ENCODE assay signal across 14 cellular contexts in genomic region chr18:72869786-72870185, GRCh38. TPM values are rescaled to one million over a fixed set of nuclear protein-coding genes. Genes with fewer than 3 reads are reported as not detected.
DNase-seq lines count a peak whose midpoint lies in the region; ATAC-seq, FAIRE-seq and TF ChIP-seq lines count a peak whose summit lies in the region.
"Had no signal": no experiment of that assay in that cellular context is flagged by ENCODE, and none has a peak within 500 bp of the region (broad histone marks: within the 10 kb centered on the region; RNA-seq: fewer than 3 reads in every experiment).

No MANE protein-coding gene starts in this region.

- peak overlapping the region; percentile 35; the same call in 1 of the 2 replicates for H3K18ac ChIP-seq in H1 (ENCODE audit: extremely low read depth, low read length)

- DNase-seq in GM10248 (ENCODE audit: extremely low spot score) = peak; percentile 40
- no peak for DNase-seq in H1 (ENCODE audit: low read depth in 1 of 2, low spot score in 2 of 2)
- no peak for DNase-seq in neural crest cell (ENCODE audit: low read depth, low spot score)
- DNase-seq in colonic mucosa = no peak
- no peak for DNase-seq in NCI-H446 treated with DMSO at 0.1 percent for 48 hours (lab: John Stamatoyannopoulos, UW)
- DNase-seq in aorta = no peak
- DNase-seq: activated gamma-delta T cell treated with Interleukin-2 at 50 U/mL for 16 hours; CD8-positive, alpha-beta memory T cell; cortex of kidney; uterus had no signal

- no peaks in the 10 kb centered on the region for H3K79me1 ChIP-seq in H1 (ENCODE audit: low read depth, low read length)

- no peaks in the 10 kb centered on the region for H3K9me3 Mint-ChIP-seq in neural crest cell

- H3K56ac ChIP-seq in H1 (replicated peaks; ENCODE audit: insufficient read length, low read depth, low read length) = no peak overlapping the region

- H2BK5ac ChIP-seq in H1 (ENCODE audit: low read depth, low read length) = no peak overlapping the region

- TF ChIP-seq RAD21 in H1 (IDR thresholded peaks at IDR 0.05 in 1 of 2, conservative IDR thresholded peaks at IDR 0.05 in 1 of 2; ENCODE audit: low read depth in 2 of 2, low read length in 2 of 2) = peak; percentile 26 to 40; a peak in 3 of 4 replicates

- 7% methylated on average over 16 of the region's 17 CpGs; no CpG with 5 or more reads in 1 of the 2 experiments for WGBS in H1 (ENCODE audit: extremely low coverage in 1 of 2, insufficient coverage in 1 of 2, insufficient read length in 1 of 2, insufficient replicate concordance in 2 of 2, low coverage in 1 of 2, low lambda C conversion rate in 2 of 2, missing lambda C conversion rate in 1 of 2), 2 experiments
- WGBS in aorta, 2 donors = 10% methylated on average over 17 of the region's 17 CpGs

- intact Hi-C loops in colonic mucosa (cut with DNase I) = no loop called here
- intact Hi-C loops in aorta (cut with DNase I) = loop anchor here in 1 of 2 donors (10.0 kb wide), 1 partner anchor 65 kb away; no protein-coding TSS in a partner anchor

- no peak for FAIRE-seq in H1 (lab: Jason Lieb, UNC)
- FAIRE-seq: GM12892 had no signal

- no peak overlapping the region for H3K27ac Mint-ChIP-seq in neural crest cell (ENCODE audit: unreplicated experiment)
- H3K27ac Mint-ChIP-seq: CD8-positive, alpha-beta memory T cell had no signal

- no peak for TF ChIP-seq EP300 in H1 (IDR thresholded peaks at IDR 0.05; ENCODE audit: borderline replicate concordance in 1 of 2, low read depth in 2 of 2, low read length in 2 of 2)

- H3K23ac ChIP-seq in H1 (ENCODE audit: insufficient read length) = no peak overlapping the region

- H2BK20ac ChIP-seq in H1 (ENCODE audit: low read length) = no peak overlapping the region; the same call in 1 of the 2 replicates

- no peaks in the 10 kb centered on the region for H4K20me1 ChIP-seq in H1 (replicated peaks in 1 of 2; ENCODE audit: control insufficient read depth in 1 of 2, insufficient read depth in 2 of 2, low read length in 2 of 2)

- peaks cover 17% of the 10 kb centered on the region for H3K4me1 Mint-ChIP-seq in neural crest cell
- H3K4me1 Mint-ChIP-seq: CD8-positive, alpha-beta memory T cell had no signal

- peaks cover 3% of the 10 kb centered on the region for H3K36me3 Mint-ChIP-seq in neural crest cell (ENCODE audit: low read depth)

- peak overlapping the region; percentile 79 to 96 (median 83) for H3K4me3 ChIP-seq in H1 (ENCODE audit: extremely low read depth in 1 of 4, insufficient read depth in 2 of 4, low read depth in 3 of 4, low read length in 4 of 4)
- no peak overlapping the region for H3K4me3 ChIP-seq in colonic mucosa
- no peak overlapping the region for H3K4me3 ChIP-seq in aorta (ENCODE audit: low read length in 2 of 2)
- H3K4me3 ChIP-seq: uterus had no signal

- POLR2A ChIA-PET in GM10248 (lab: Yijun Ruan, JAX) = no interaction called here
- POLR2A ChIA-PET in H1 (lab: Charles Lee; ENCODE audit: partially characterized antibody) = no interaction called here

- H3K27me3 Mint-ChIP-seq in neural crest cell (ENCODE audit: low read depth) = peaks cover 57% of the 10 kb centered on the region

- H3K23me2 ChIP-seq in H1 (ENCODE audit: low read depth, low read length) = peaks cover 30% of the 10 kb centered on the region; the same call in 1 of the 2 replicates

- peak overlapping the region; percentile 86; the same call in 1 of the 2 replicates for H2AFZ ChIP-seq in H1 (ENCODE audit: low read length)

- H3K9me3 ChIP-seq in H1 (ENCODE audit: insufficient read depth in 2 of 2, low read depth in 1 of 2, low read length in 1 of 2) (no peaks in the 10 kb centered on the region), colonic mucosa (no peaks in the 10 kb centered on the region), aorta (ENCODE audit: control insufficient read depth, low read length) (no peaks in the 10 kb centered on the region)
- H3K9me3 ChIP-seq: uterus had no signal

- no peaks in the 10 kb centered on the region for H3K79me2 ChIP-seq in H1 (ENCODE audit: control insufficient read depth in 1 of 2, insufficient read depth in 2 of 2, low read length in 2 of 2)

- no peak overlapping the region for H3K14ac ChIP-seq in H1 (ENCODE audit: insufficient read length)

- no peak overlapping the region for H3K4ac ChIP-seq in H1 (replicated peaks; ENCODE audit: insufficient read length, low read depth, low read length)

- H3K27me3 ChIP-seq in H1 (replicated peaks in 1 of 4; ENCODE audit: control insufficient read depth in 3 of 4, extremely low read depth in 1 of 4, insufficient read depth in 3 of 4, low read length in 3 of 4) = peaks cover 10 to 56% (median 31%) of the 10 kb centered on the region in 4 experiments; a peak in 6 of 7 replicates
- H3K27me3 ChIP-seq in colonic mucosa = peaks cover 3% of the 10 kb centered on the region
- no peaks in the 10 kb centered on the region for H3K27me3 ChIP-seq in aorta (ENCODE audit: control insufficient read depth in 1 of 2, insufficient read depth in 2 of 2, low read length in 1 of 2)

- H3K4me2 ChIP-seq in H1 (ENCODE audit: insufficient read depth in 1 of 2, low read depth in 2 of 2, low read length in 2 of 2) = peak overlapping the region; percentile 89 to 97

- no peak overlapping the region for H2AK5ac ChIP-seq in H1 (ENCODE audit: low read depth, low read length)

- CTCF ChIA-PET in GM10248 (lab: Yijun Ruan, JAX) = no interaction called here
- CTCF ChIA-PET in H1 (lab: Charles Lee; ENCODE audit: partially characterized antibody) = no interaction called here

- no peak overlapping the region for H4K5ac ChIP-seq in H1 (ENCODE audit: insufficient read length, low read depth, low read length)

- H2BK15ac ChIP-seq in H1 (ENCODE audit: low read length) = no peak overlapping the region

- H3K9ac ChIP-seq in H1 (replicated peaks in 1 of 4; ENCODE audit: extremely low read depth in 1 of 4, low read depth in 3 of 4, low read length in 3 of 4) = no peak overlapping the region
- no peak overlapping the region for H3K9ac ChIP-seq in colonic mucosa (ENCODE audit: low read depth in 2 of 2, low read length in 2 of 2)

- ATAC-seq in HG02610 (IDR thresholded peaks at IDR 0.05; ENCODE audit: unreplicated experiment) = peak; percentile 40
- ATAC-seq in aorta (ENCODE audit: low FRiP score) = no peak
- no peak for ATAC-seq in GM21717 (IDR thresholded peaks at IDR 0.05; ENCODE audit: unreplicated experiment)

- H4K91ac ChIP-seq in H1 (replicated peaks; ENCODE audit: insufficient read length, low read length) = no peak overlapping the region

- H4K8ac ChIP-seq in H1 (ENCODE audit: extremely low read depth, insufficient read depth, low read length) = no peak overlapping the region

- H2BK12ac ChIP-seq in H1 (ENCODE audit: low read depth, low read length) = no peak overlapping the region

- no peak for TF ChIP-seq POLR2A in H1 (IDR thresholded peaks at IDR 0.05; ENCODE audit: control extremely low read depth in 1 of 2, low read depth in 2 of 2, low read length in 2 of 2)

- H3K4me3 Mint-ChIP-seq in neural crest cell = peak overlapping the region; percentile 86
- H3K4me3 Mint-ChIP-seq: CD8-positive, alpha-beta memory T cell had no signal

- H3K4me1 ChIP-seq in H1 (replicated peaks in 1 of 4; ENCODE audit: control insufficient read depth in 3 of 4, insufficient read depth in 4 of 4, low read length in 3 of 4) (peaks cover 2 to 10% (median 3%) of the 10 kb centered on the region in 4 experiments; a peak in 6 of 7 replicates), colonic mucosa (no peaks in the 10 kb centered on the region), aorta (ENCODE audit: control insufficient read depth in 1 of 2, insufficient read depth in 2 of 2, low read length in 2 of 2) (no peaks in the 10 kb centered on the region)

- H3K36me3 ChIP-seq in H1 (ENCODE audit: control insufficient read depth in 2 of 4, insufficient read depth in 4 of 4, low read length in 3 of 4) = no peaks in the 10 kb centered on the region
- no peaks in the 10 kb centered on the region for H3K36me3 ChIP-seq in colonic mucosa
- no peaks in the 10 kb centered on the region for H3K36me3 ChIP-seq in aorta (ENCODE audit: control insufficient read depth in 1 of 2, insufficient read depth in 2 of 2, low read length in 1 of 2)
- H3K36me3 ChIP-seq: uterus had no signal

- TF ChIP-seq CTCF in GM10248 (IDR thresholded peaks at IDR 0.05; ENCODE audit: control extremely low read depth, extremely low read depth, low read depth, missing control alignments) = no peak
- TF ChIP-seq CTCF in H1 (IDR thresholded peaks at IDR 0.05; ENCODE audit: control extremely low read depth in 1 of 3, insufficient read depth in 1 of 3, low read depth in 1 of 3, low read length in 3 of 3) = no peak
- no peak for TF ChIP-seq CTCF in neural crest cell (conservative IDR thresholded peaks at IDR 0.05)
- no peak for TF ChIP-seq CTCF in colonic mucosa (IDR thresholded peaks at IDR 0.05)

- H3K27ac ChIP-seq in H1 (ENCODE audit: low read depth, low read length) (no peak overlapping the region), colonic mucosa (no peak overlapping the region), aorta (ENCODE audit: low read depth in 1 of 2, low read length in 2 of 2) (no peak overlapping the region)
- H3K27ac ChIP-seq: uterus had no signal

- no peak overlapping the region for H2BK120ac ChIP-seq in H1 (replicated peaks; ENCODE audit: low read depth, low read length)

TF ChIP-seq in H1, 55 proteins besides CTCF, POLR2A, EP300 and RAD21:
- peak; percentile 10; the same call in 1 of the 2 replicates for TF ChIP-seq MAX (IDR thresholded peaks at IDR 0.05)
- no peak for TF ChIP-seq CTBP2 (IDR thresholded peaks at IDR 0.05; ENCODE audit: borderline replicate concordance, insufficient read depth, insufficient read length, low read length)
- TF ChIP-seq EGR1 (IDR thresholded peaks at IDR 0.05; ENCODE audit: borderline replicate concordance, low read depth, low read length) = peak; percentile 77

RNA-seq across cellular contexts. Expression of gene NETO1, which starts 2.0 kb away (rescaled TPM):
- total RNA-seq in H1 (2021; fragmentation: NEBNext Ultra II Directional; extraction: Animal tissue kit (Norgen Biotek cat#: 25700)) = 19.3 and 22.3 TPM in 2 replicates
- polyA plus RNA-seq in H1 (2011; rRNA removed) = 3.0 and 4.3 TPM in 2 replicates
- polyA plus RNA-seq in H1 (2011; cell fraction: cytosol; rRNA removed) = 5.3 TPM
- polyA plus RNA-seq in H1 (2011; cell fraction: nucleus; rRNA removed) = 31.2 TPM
- polyA plus RNA-seq in H1 (2012, experiment 1 of 2) = 4.4 to 9.4 TPM (median 8.8 TPM) in 4 replicates
- 1.3 TPM for polyA plus RNA-seq in H1 (2012, experiment 2 of 2)
- polyA plus RNA-seq in H1 (2013, experiment 1 of 2) = 16.2 TPM
- polyA plus RNA-seq in H1 (2013, experiment 2 of 2) = 12.9 TPM
- polyA minus RNA-seq in H1 (2011; rRNA and poly(A)+ RNA removed) = 13.7 and 24.9 TPM in 2 replicates
- polyA minus RNA-seq in H1 (2011; cell fraction: cytosol; rRNA and poly(A)+ RNA removed) = 18.0 TPM
- polyA minus RNA-seq in H1 (2011; cell fraction: nucleus; rRNA and poly(A)+ RNA removed) = 79.7 TPM
- total RNA-seq in neural crest cell = 6.1 and 6.9 TPM in 2 replicates
- not detected for total RNA-seq in colonic mucosa
- total RNA-seq in aorta = 1 to 10 TPM in 1 of 2 donors, not detected in 1; 3.8 TPM
- not detected for polyA plus RNA-seq in aorta
- total RNA-seq: CD8-positive, alpha-beta memory T cell; skeletal muscle tissue had no signal
- polyA plus RNA-seq: CD8-positive, alpha-beta memory T cell had no signal

Comparison
In these comparisons a context has a peak if more than half of its experiments do, and no peak if none do; other contexts are left out.
1. H3K4me3 ChIP-seq: peak in H1 (4 of 4); none in colonic mucosa (single experiment) and aorta (0 of 2).